31 cellular contexts compared by ENCODE assay signal in the genomic region with DNA sequence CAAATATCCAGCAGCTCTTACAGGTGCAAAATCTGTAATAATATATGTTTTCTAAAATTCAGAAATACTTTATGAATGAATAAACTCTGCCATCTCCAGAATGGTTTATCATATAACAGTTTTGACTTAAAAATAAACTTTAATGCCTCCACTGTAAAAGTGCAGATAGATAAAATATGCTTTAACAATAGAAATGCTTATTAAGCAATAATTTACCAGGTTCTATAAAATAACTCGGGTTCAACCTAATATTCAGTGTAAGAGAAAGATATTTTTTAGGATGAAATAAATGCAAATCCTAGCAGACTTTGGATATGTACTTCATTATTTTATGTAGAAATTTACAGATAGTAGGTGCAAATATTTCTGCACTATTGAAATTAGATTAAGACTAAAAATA.
"Had no signal": no experiment of that assay in that cellular context is flagged by ENCODE, and none has a peak within 500 bp of the region (broad histone marks: within the 10 kb centered on the region; RNA-seq: fewer than 3 reads in every experiment).

No MANE protein-coding gene starts in this region.

- ATAC-seq: activated CD4-positive, alpha-beta T cell treated with anti-CD3 and anti-CD28 coated beads for 36 hours; activated CD4-positive, CD25-positive, alpha-beta regulatory T cell treated with anti-CD3 and anti-CD28 coated beads, Interleukin-2, amount 50 U/mL, for 24 hours; activated CD8-positive, alpha-beta memory T cell treated with anti-CD3 and anti-CD28 coated beads, Interleukin-2, amount 10 ng/mL, durations not matched to agents 7 days and 5 days; activated CD8-positive, alpha-beta T cell treated with anti-CD3 and anti-CD28 coated beads, Interleukin-2, amount 10 ng/mL, durations not matched to agents 7 days and 5 days; activated naive CD8-positive, alpha-beta T cell treated with anti-CD3 and anti-CD28 coated beads, Interleukin-2, amount 50 U/mL, for 24 hours; WTC11 had no signal

- DNase-seq: activated CD4-positive, alpha-beta memory T cell treated with anti-CD3 and anti-CD28 coated beads, Interleukin-2, amount 10 ng/mL, durations not matched to agents 7 days and 5 days; activated CD4-positive, alpha-beta T cell treated with anti-CD3 and anti-CD28 coated beads for 1 hour; activated CD4-positive, alpha-beta T cell treated with anti-CD3 and anti-CD28 coated beads for 36 hours; activated CD4-positive, alpha-beta T cell treated with anti-CD3 and anti-CD28 coated beads for 48 hours; activated CD4-positive, alpha-beta T cell treated with anti-CD3 and anti-CD28 coated beads, Interleukin-2, amount 10 ng/mL, durations not matched to agents 7 days and 5 days; activated CD4-positive, alpha-beta T cell treated with anti-CD3 and anti-CD28 coated beads, Interleukin-2, amount 50 U/mL, for 48 hours; activated CD4-positive, CD25-positive, alpha-beta regulatory T cell; activated CD8-positive, alpha-beta memory T cell treated with anti-CD3 and anti-CD28 coated beads for 24 hours; activated CD8-positive, alpha-beta memory T cell treated with anti-CD3 and anti-CD28 coated beads, Interleukin-2, amount 10 ng/mL, durations not matched to agents 7 days and 5 days; activated CD8-positive, alpha-beta memory T cell treated with anti-CD3 and anti-CD28 coated beads, Interleukin-2, amount 50 U/mL, for 48 hours; activated CD8-positive, alpha-beta T cell treated with anti-CD3 and anti-CD28 coated beads, Interleukin-2, amount 10 ng/mL, durations not matched to agents 7 days and 5 days; activated effector memory CD4-positive, alpha-beta T cell treated with Interleukin-2 at 50 U/mL for 16 hours; activated gamma-delta T cell; activated naive CD4-positive, alpha-beta T cell treated with anti-CD3 and anti-CD28 coated beads, Interleukin-2, amount 10 ng/mL, durations not matched to agents 7 days and 5 days; activated naive CD4-positive, alpha-beta T cell treated with Interleukin-2 at 50 U/mL for 16 hours; activated naive CD8-positive, alpha-beta T cell treated with anti-CD3 and anti-CD28 coated beads, Interleukin-2, amount 10 ng/mL, durations not matched to agents 7 days and 5 days; activated naive CD8-positive, alpha-beta T cell treated with anti-CD3 and anti-CD28 coated beads, Interleukin-2, amount 50 U/mL, for 24 hours; activated T-cell treated with anti-CD3 and anti-CD28 coated beads, Interleukin-2, amount 50 U/mL, for 24 hours; activated T-cell treated with anti-CD3 and anti-CD28 coated beads, Interleukin-2, amount 50 U/mL, for 48 hours; anterior cingulate cortex; central memory CD4-positive, alpha-beta T cell; T-helper 1 cell; T-helper 2 cell; T-helper 9 cell had no signal

- H3K4me3 ChIP-seq: ascending aorta, cardiac muscle cell had no signal

- H3K27me3 ChIP-seq: ascending aorta, cardiac muscle cell had no signal

- H3K27ac ChIP-seq: ascending aorta, cardiac muscle cell, VCaP had no signal

- FAIRE-seq: bronchial epithelial cell, TTC549 had no signal

- H3K9me3 ChIP-seq: ascending aorta had no signal

- H3K36me3 ChIP-seq: ascending aorta, cardiac muscle cell had no signal
